In genomic region chr20:18412202-18412901, GRCh38 we compare ENCODE assay signal across 12 cellular contexts.
DNase-seq lines count a peak whose midpoint lies in the region; ATAC-seq and TF ChIP-seq lines count a peak whose summit lies in the region.
"Had no signal": no experiment of that assay in that cellular context is flagged by ENCODE, and none has a peak within 500 bp of the region (broad histone marks: within the 10 kb centered on the region; RNA-seq: fewer than 3 reads in every experiment).

No MANE protein-coding gene starts in this region.

- DNase-seq in NCI-H510A treated with DMSO at 0.1 percent for 48 hours (lab: John Stamatoyannopoulos, UW), result peak; percentile 26
- no peak for DNase-seq in NCI-H510A (lab: John Stamatoyannopoulos, UW)
- peak; percentile 25 for DNase-seq in UCSD-AML1 (lab: John Stamatoyannopoulos, UW; ENCODE audit: unreplicated experiment)
- DNase-seq in pons (ENCODE audit: low spot score), result peak; percentile 49
- no peak for DNase-seq in hippocampal formation (lab: John Stamatoyannopoulos, UW)
- no peak for DNase-seq in erythroblast (lab: John Stamatoyannopoulos, UW)
- no peak for DNase-seq in activated T-cell treated with anti-CD3 and anti-CD28 coated beads, Interleukin-2, amount 50 U/mL, for 1 hour
- DNase-seq: 8988T; activated CD4-positive, CD25-positive, alpha-beta regulatory T cell; activated effector memory CD4-positive, alpha-beta T cell treated with Interleukin-2 at 50 U/mL for 16 hours; stimulated activated CD8-positive, alpha-beta memory T cell treated with anti-CD3 and anti-CD28 coated beads, Interleukin-4, amount 100 ng/mL, for 48 hours had no signal

- TF ChIP-seq POLR2A in erythroblast (IDR thresholded peaks at IDR 0.05; ENCODE audit: low read length), result no peak

- ATAC-seq in HG03354 (IDR thresholded peaks at IDR 0.05; ENCODE audit: poor library complexity, severe bottlenecking, unreplicated experiment), result peak; percentile 29

Comparison
In these comparisons a context has a peak if more than half of its experiments do, and no peak if none do; other contexts are left out.
1. DNase-seq: peak in NCI-H510A treated with DMSO at 0.1 percent for 48 hours (single experiment), UCSD-AML1 (single experiment) and pons (single experiment); none in NCI-H510A (single experiment), hippocampal formation (0 of 2), erythroblast (0 of 2) and activated T-cell treated with anti-CD3 and anti-CD28 coated beads, Interleukin-2, amount 50 U/mL, for 1 hour (single experiment).